ENCODE assay signal across 21 cellular contexts in genomic region chr7:4235596-4235995, GRCh38.
DNase-seq lines count a peak whose midpoint lies in the region; ATAC-seq, FAIRE-seq and TF ChIP-seq lines count a peak whose summit lies in the region.
"Had no signal": no experiment of that assay in that cellular context is flagged by ENCODE, and none has a peak within 500 bp of the region (broad histone marks: within the 10 kb centered on the region; RNA-seq: fewer than 3 reads in every experiment).

No MANE protein-coding gene starts in this region.

- no peaks in the 10 kb centered on the region for H3K9me3 ChIP-seq in H1 (ENCODE audit: insufficient read depth in 2 of 2, low read depth in 1 of 2, low read length in 1 of 2)
- no peaks in the 10 kb centered on the region for H3K9me3 ChIP-seq in HepG2 (ENCODE audit: low read length)
- no peaks in the 10 kb centered on the region for H3K9me3 ChIP-seq in sigmoid colon
- H3K9me3 ChIP-seq: A549, Caco-2 had no signal

- ATAC-seq in HepG2 (peak; percentile 89), HG02642 (IDR thresholded peaks at IDR 0.05; ENCODE audit: poor library complexity, unreplicated experiment) (no peak)
- ATAC-seq: A549, GM23338 had no signal

- no peaks in the 10 kb centered on the region for H3K27me3 ChIP-seq in H1 (replicated peaks in 1 of 4; ENCODE audit: control insufficient read depth in 3 of 4, extremely low read depth in 1 of 4, insufficient read depth in 3 of 4, low read length in 3 of 4)
- H3K27me3 ChIP-seq in HepG2 (ENCODE audit: control insufficient read depth in 1 of 2, insufficient read depth in 2 of 2, low read length in 2 of 2), result no peaks in the 10 kb centered on the region
- H3K27me3 ChIP-seq in sigmoid colon, result no peaks in the 10 kb centered on the region

- H2BK20ac ChIP-seq in H1 (ENCODE audit: low read length), result no peak overlapping the region

- H2BK12ac ChIP-seq in H1 (ENCODE audit: low read depth, low read length), result no peak overlapping the region

- H3K79me1 ChIP-seq in H1 (ENCODE audit: low read depth, low read length), result no peaks in the 10 kb centered on the region

- intact Hi-C loops in HepG2 (cut with micrococcal nuclease; ENCODE audit: unreplicated experiment), result loop anchor here (10.0 kb wide), 1 partner anchor 239 kb away; no protein-coding TSS in a partner anchor
- intact Hi-C loops in sigmoid colon (cut with DNase I), result no loop called here

- no peak overlapping the region for H2AK5ac ChIP-seq in H1 (ENCODE audit: low read depth, low read length)

- TF ChIP-seq POLR2A in H1 (IDR thresholded peaks at IDR 0.05; ENCODE audit: control extremely low read depth in 1 of 2, low read depth in 2 of 2, low read length in 2 of 2) (no peak), HepG2 (IDR thresholded peaks at IDR 0.05; ENCODE audit: insufficient read depth in 1 of 2, low read depth in 2 of 2, low read length in 2 of 2) (no peak), sigmoid colon (IDR thresholded peaks at IDR 0.05) (no peak)

- no peak overlapping the region for H3K56ac ChIP-seq in H1 (replicated peaks; ENCODE audit: insufficient read length, low read depth, low read length)

- TF ChIP-seq CTCF in H1 (IDR thresholded peaks at IDR 0.05; ENCODE audit: control extremely low read depth in 1 of 3, insufficient read depth in 1 of 3, low read depth in 1 of 3, low read length in 3 of 3) (no peak), HepG2 (CRISPR knock-in tag; IDR thresholded peaks at IDR 0.05) (no peak), sigmoid colon (IDR thresholded peaks at IDR 0.05) (no peak)

- DNase-seq in Caki2 (ENCODE audit: low read depth) (peak; percentile 24), H1 (ENCODE audit: low read depth in 1 of 2, low spot score in 2 of 2) (no peak), HepG2 (ENCODE audit: low spot score) (peak; percentile 45), sigmoid colon (peak; percentile 26), hypothalamus (lab: John Stamatoyannopoulos, UW) (no peak), AG08396 (ENCODE audit: low spot score) (no peak), islet precursor cell (no peak)
- DNase-seq: CD4-positive, CD25-positive, alpha-beta regulatory T cell; DMS153; HCEC 1CT; NCI-H1105; NCI-H2029 treated with DMSO at 0.1 percent for 48 hours; NCI-H345; NCI-H524 treated with DMSO at 0.1 percent for 48 hours; Right ventricle myocardium superior had no signal

- H3K4me3 ChIP-seq in H1 (ENCODE audit: extremely low read depth in 1 of 4, insufficient read depth in 2 of 4, low read depth in 3 of 4, low read length in 4 of 4), result no peak overlapping the region
- no peak overlapping the region for H3K4me3 ChIP-seq in HepG2 (replicated peaks in 1 of 3; ENCODE audit: insufficient read depth in 1 of 3, low read depth in 2 of 3, low read length in 3 of 3)
- H3K4me3 ChIP-seq in sigmoid colon, result no peak overlapping the region
- H3K4me3 ChIP-seq: A549, GM23338 had no signal

- peak overlapping the region; percentile 45; the same call in 1 of the 2 replicates for H4K8ac ChIP-seq in H1 (ENCODE audit: extremely low read depth, insufficient read depth, low read length)

- no peak overlapping the region for H3K9ac ChIP-seq in H1 (replicated peaks in 1 of 4; ENCODE audit: extremely low read depth in 1 of 4, low read depth in 3 of 4, low read length in 3 of 4)
- no peak overlapping the region for H3K9ac ChIP-seq in HepG2 (ENCODE audit: insufficient read depth, low read depth, low read length)

- H3K18ac ChIP-seq in H1 (ENCODE audit: extremely low read depth, low read length), result no peak overlapping the region

- H2BK5ac ChIP-seq in H1 (ENCODE audit: low read depth, low read length), result no peak overlapping the region

- H3K79me2 ChIP-seq in H1 (ENCODE audit: control insufficient read depth in 1 of 2, insufficient read depth in 2 of 2, low read length in 2 of 2) (no peaks in the 10 kb centered on the region), HepG2 (ENCODE audit: insufficient read depth, low read length) (no peaks in the 10 kb centered on the region)

- TF ChIP-seq EP300 in H1 (IDR thresholded peaks at IDR 0.05; ENCODE audit: borderline replicate concordance in 1 of 2, low read depth in 2 of 2, low read length in 2 of 2) (no peak), HepG2 (IDR thresholded peaks at IDR 0.05; ENCODE audit: low read depth in 2 of 2, low read length in 2 of 2) (no peak), HepG2 (CRISPR knock-in tag; IDR thresholded peaks at IDR 0.05; ENCODE audit: borderline replicate concordance) (no peak), sigmoid colon (IDR thresholded peaks at IDR 0.05) (no peak)

- no peak overlapping the region for H2BK15ac ChIP-seq in H1 (ENCODE audit: low read length)

- CTCF ChIA-PET in H1 (lab: Charles Lee; ENCODE audit: partially characterized antibody) (interaction anchor here (0.6 to 2.8 kb wide), 2 partner anchors 10 to 109 kb away, joined by 3 to 10 read pairs; no protein-coding TSS in a partner anchor), HepG2 (lab: Yijun Ruan, JAX; ENCODE audit: low intra/inter-chr PET ratio, low total read pairs) (no interaction called here)

- 94% methylated on average over 14 of the region's 14 CpGs; no CpG with 5 or more reads in 1 of the 2 experiments for WGBS in H1 (ENCODE audit: extremely low coverage in 1 of 2, insufficient coverage in 1 of 2, insufficient read length in 1 of 2, insufficient replicate concordance in 2 of 2, low coverage in 1 of 2, low lambda C conversion rate in 2 of 2, missing lambda C conversion rate in 1 of 2), 2 experiments
- 12% methylated on average over 3 of the region's 14 CpGs for WGBS in HepG2 (ENCODE audit: low lambda C conversion rate)
- WGBS in sigmoid colon, 2 donors, result 68 to 80% methylated on average over 14 of the region's 14 CpGs

- H3K4me1 ChIP-seq in H1 (replicated peaks in 1 of 4; ENCODE audit: control insufficient read depth in 3 of 4, insufficient read depth in 4 of 4, low read length in 3 of 4), result peaks cover 4 to 12% (median 8%) of the 10 kb centered on the region in 4 experiments
- peaks cover 40% of the 10 kb centered on the region for H3K4me1 ChIP-seq in HepG2 (ENCODE audit: insufficient read depth, low read length)
- H3K4me1 ChIP-seq in sigmoid colon, result no peaks in the 10 kb centered on the region
- H3K4me1 ChIP-seq: A549 had no signal

- H2AFZ ChIP-seq in H1 (ENCODE audit: low read length) (no peak overlapping the region), HepG2 (ENCODE audit: low read length) (no peak overlapping the region)
- H2AFZ ChIP-seq: GM23338 had no signal

- H3K27ac ChIP-seq in H1 (ENCODE audit: low read depth, low read length), result no peak overlapping the region
- H3K27ac ChIP-seq in HepG2 (ENCODE audit: extremely low read length, insufficient read depth, low read length), result no peak overlapping the region
- H3K27ac ChIP-seq in sigmoid colon, result no peak overlapping the region
- H3K27ac ChIP-seq: A549 had no signal

- TF ChIP-seq RAD21 in H1 (IDR thresholded peaks at IDR 0.05 in 1 of 2, conservative IDR thresholded peaks at IDR 0.05 in 1 of 2; ENCODE audit: low read depth in 2 of 2, low read length in 2 of 2) (no peak), HepG2 (CRISPR knock-in tag; IDR thresholded peaks at IDR 0.05) (no peak)

- no peak overlapping the region for H2BK120ac ChIP-seq in H1 (replicated peaks; ENCODE audit: low read depth, low read length)

- FAIRE-seq in H1 (lab: Jason Lieb, UNC) (no peak), HepG2 (lab: Jason Lieb, UNC) (peak; percentile 73)
- FAIRE-seq: A549, G401.6, GM12892 had no signal

- H3K36me3 ChIP-seq in H1 (ENCODE audit: control insufficient read depth in 2 of 4, insufficient read depth in 4 of 4, low read length in 3 of 4), result no peaks in the 10 kb centered on the region
- H3K36me3 ChIP-seq in HepG2 (replicated peaks in 1 of 2; ENCODE audit: control insufficient read depth in 1 of 2, insufficient read depth in 2 of 2, low read length in 2 of 2), result no peaks in the 10 kb centered on the region
- H3K36me3 ChIP-seq in sigmoid colon, result no peaks in the 10 kb centered on the region

- H4K20me1 ChIP-seq in H1 (replicated peaks in 1 of 2; ENCODE audit: control insufficient read depth in 1 of 2, insufficient read depth in 2 of 2, low read length in 2 of 2) (no peaks in the 10 kb centered on the region), HepG2 (ENCODE audit: insufficient read depth, low read length) (no peaks in the 10 kb centered on the region)

- H4K91ac ChIP-seq in H1 (replicated peaks; ENCODE audit: insufficient read length, low read length), result no peak overlapping the region

- no peak overlapping the region for H3K4me2 ChIP-seq in H1 (ENCODE audit: insufficient read depth in 1 of 2, low read depth in 2 of 2, low read length in 2 of 2)
- H3K4me2 ChIP-seq in HepG2 (ENCODE audit: low read depth, low read length), result no peak overlapping the region
- H3K4me2 ChIP-seq: A549, GM23338 had no signal

- POLR2A ChIA-PET in H1 (lab: Charles Lee; ENCODE audit: partially characterized antibody), result no interaction called here
- POLR2A ChIA-PET in HepG2 (lab: Yijun Ruan, JAX), result no interaction called here

- H3K23me2 ChIP-seq in H1 (ENCODE audit: low read depth, low read length), result peaks cover 3% of the 10 kb centered on the region; the same call in 1 of the 2 replicates

- H3K23ac ChIP-seq in H1 (ENCODE audit: insufficient read length), result no peak overlapping the region

- no TSS peak for BruUV-seq in HepG2 (replicated peaks; lab: Mats Ljungman, UMichigan)

- in situ Hi-C loops in Caki2 (cut with HindIII; ENCODE audit: low pct_unique_long_range_greater_than_20kb, low sequenced_read_pairs), result no loop called here
- in situ Hi-C loops in HepG2 (cut with HindIII; ENCODE audit: extremely low pct_ligation_motif_present, low pct_unique_long_range_greater_than_20kb), result no loop called here

- no peak overlapping the region for H4K5ac ChIP-seq in H1 (ENCODE audit: insufficient read length, low read depth, low read length)

- no peak overlapping the region for H3K14ac ChIP-seq in H1 (ENCODE audit: insufficient read length)

- no peak overlapping the region for H3K4ac ChIP-seq in H1 (replicated peaks; ENCODE audit: insufficient read length, low read depth, low read length)

TF ChIP-seq in H1, 55 proteins besides CTCF, POLR2A, EP300 and RAD21 (continues in another document):
- no peak for TF ChIP-seq YY1 (IDR thresholded peaks at IDR 0.05; ENCODE audit: low read depth, low read length)
- no peak for TF ChIP-seq BRCA1 (IDR thresholded peaks at IDR 0.05; ENCODE audit: low read depth, low read length)
- TF ChIP-seq POU5F1 (IDR thresholded peaks at IDR 0.05; ENCODE audit: low read depth, low read length), result no peak
- no peak for TF ChIP-seq SIN3A (conservative IDR thresholded peaks at IDR 0.05 in 1 of 2, IDR thresholded peaks at IDR 0.05 in 1 of 2; ENCODE audit: low read depth in 1 of 2, low read length in 2 of 2)
- no peak for TF ChIP-seq CBX5 (IDR thresholded peaks at IDR 0.05; ENCODE audit: low read depth, low read length)

TF ChIP-seq in HepG2, 621 proteins besides CTCF, POLR2A, EP300 and RAD21 (continues in another document):
- TF ChIP-seq ZNF879 (CRISPR knock-in tag; IDR thresholded peaks at IDR 0.05) (no peak), MAX (IDR thresholded peaks at IDR 0.05) (0 out of 2 replicates have a peak, but pooled peaks have one; percentile 24)

Comparison
In these comparisons a context has a peak if more than half of its experiments do, and no peak if none do; other contexts are left out.
1. DNase-seq: peak in Caki2 (single experiment), HepG2 (single experiment) and sigmoid colon (single experiment); none in H1 (0 of 2), hypothalamus (0 of 51), AG08396 (single experiment) and islet precursor cell (single experiment).